23 cellular contexts compared by ENCODE assay signal in genomic region chr2:216860738-216861137, GRCh38. TPM values are rescaled to one million over a fixed set of nuclear protein-coding genes. Genes with fewer than 3 reads are reported as not detected.
"Had no signal": no experiment of that assay in that cellular context is flagged by ENCODE, and none has a peak within 500 bp of the region (broad histone marks: within the 10 kb centered on the region; RNA-seq: fewer than 3 reads in every experiment).

No MANE protein-coding gene starts in this region.

- H3K27me3 ChIP-seq: body of pancreas, colonic mucosa, esophagus muscularis mucosa, right atrium auricular region, tibial nerve, uterus had no signal

- H3K36me3 Mint-ChIP-seq: activated CD4-positive, alpha-beta memory T cell treated with anti-CD3 and anti-CD28 coated beads for 36 hours; activated CD8-positive, alpha-beta memory T cell treated with anti-CD3 and anti-CD28 coated beads, Interleukin-2, amount 10 ng/mL, durations not matched to agents 7 days and 5 days; activated naive CD4-positive, alpha-beta T cell treated with anti-CD3 and anti-CD28 coated beads, Interleukin-2, amount 10 ng/mL, durations not matched to agents 7 days and 5 days; natural killer cell had no signal

- H3K4me1 ChIP-seq: adrenal gland, body of pancreas, colonic mucosa had no signal

- DNase-seq: activated CD4-positive, alpha-beta memory T cell treated with anti-CD3 and anti-CD28 coated beads for 36 hours; activated CD4-positive, alpha-beta T cell treated with anti-CD3 and anti-CD28 coated beads for 36 hours; activated CD8-positive, alpha-beta memory T cell treated with anti-CD3 and anti-CD28 coated beads, Interleukin-2, amount 10 ng/mL, durations not matched to agents 7 days and 5 days; activated naive CD4-positive, alpha-beta T cell treated with anti-CD3 and anti-CD28 coated beads, Interleukin-2, amount 10 ng/mL, durations not matched to agents 7 days and 5 days; activated T-cell treated with anti-CD3 and anti-CD28 coated beads, Interleukin-2, amount 50 U/mL, for 1 hour; adrenal gland; body of pancreas; colonic mucosa; foreskin melanocyte; kidney glomerular epithelial cell; natural killer cell; nucleus accumbens; stimulated activated CD4-positive, alpha-beta T cell treated with anti-CD3 and anti-CD28 coated beads, Interleukin-4, amount 100 ng/mL, for 1 hour; stimulated activated naive CD4-positive, alpha-beta T cell; substantia nigra; uterus had no signal

- H3K4me3 Mint-ChIP-seq: activated CD4-positive, alpha-beta memory T cell treated with anti-CD3 and anti-CD28 coated beads for 36 hours; activated CD4-positive, alpha-beta T cell treated with anti-CD3 and anti-CD28 coated beads for 36 hours; activated CD8-positive, alpha-beta memory T cell treated with anti-CD3 and anti-CD28 coated beads, Interleukin-2, amount 10 ng/mL, durations not matched to agents 7 days and 5 days; activated naive CD4-positive, alpha-beta T cell treated with anti-CD3 and anti-CD28 coated beads, Interleukin-2, amount 10 ng/mL, durations not matched to agents 7 days and 5 days; natural killer cell had no signal

- H3K27ac ChIP-seq: adrenal gland, body of pancreas, colonic mucosa, esophagus muscularis mucosa, right atrium auricular region, tibial nerve, uterus had no signal

- ATAC-seq: activated CD4-positive, alpha-beta T cell treated with anti-CD3 and anti-CD28 coated beads for 36 hours; activated CD8-positive, alpha-beta memory T cell treated with anti-CD3 and anti-CD28 coated beads, Interleukin-2, amount 10 ng/mL, durations not matched to agents 7 days and 5 days; body of pancreas; natural killer cell had no signal

- H3K9me3 ChIP-seq: adrenal gland, body of pancreas, colonic mucosa, esophagus muscularis mucosa, right atrium auricular region, tibial nerve, uterus had no signal

- H3K36me3 ChIP-seq: adrenal gland, colonic mucosa, esophagus muscularis mucosa, right atrium auricular region, tibial nerve, uterus had no signal

- H3K27ac Mint-ChIP-seq: activated CD4-positive, alpha-beta memory T cell treated with anti-CD3 and anti-CD28 coated beads for 36 hours; activated CD4-positive, alpha-beta T cell treated with anti-CD3 and anti-CD28 coated beads for 36 hours; activated CD8-positive, alpha-beta memory T cell treated with anti-CD3 and anti-CD28 coated beads, Interleukin-2, amount 10 ng/mL, durations not matched to agents 7 days and 5 days; activated naive CD4-positive, alpha-beta T cell treated with anti-CD3 and anti-CD28 coated beads, Interleukin-2, amount 10 ng/mL, durations not matched to agents 7 days and 5 days; activated T-helper 2 cell treated with anti-CD3 and anti-CD28 coated beads, Interferon-gamma antibody, Interleukin-2, Interleukin-4, amounts not matched to agents 10 μg/mL and 5 μg/mL and 100 μg/mL, durations not matched to agents 14 hours and 24 hours and 36 hours; natural killer cell; progenitor cell of endocrine pancreas had no signal

- H3K9me3 Mint-ChIP-seq: activated CD4-positive, alpha-beta memory T cell treated with anti-CD3 and anti-CD28 coated beads for 36 hours; activated naive CD4-positive, alpha-beta T cell treated with anti-CD3 and anti-CD28 coated beads, Interleukin-2, amount 10 ng/mL, durations not matched to agents 7 days and 5 days; activated T-helper 2 cell treated with anti-CD3 and anti-CD28 coated beads, Interferon-gamma antibody, Interleukin-2, Interleukin-4, amounts not matched to agents 10 μg/mL and 5 μg/mL and 100 μg/mL, durations not matched to agents 14 hours and 24 hours and 36 hours; natural killer cell had no signal

- H3K4me3 ChIP-seq: adrenal gland, body of pancreas, colonic mucosa, esophagus muscularis mucosa, right atrium auricular region, tibial nerve, uterus had no signal

RNA-seq across cellular contexts. Expression of gene TNP1, which starts 0.9 kb away (rescaled TPM):
- total RNA-seq: activated CD4-positive, alpha-beta memory T cell treated with anti-CD3 and anti-CD28 coated beads for 36 hours; activated CD4-positive, alpha-beta T cell treated with anti-CD3 and anti-CD28 coated beads for 36 hours; activated CD8-positive, alpha-beta memory T cell treated with anti-CD3 and anti-CD28 coated beads, Interleukin-2, amount 10 ng/mL, durations not matched to agents 7 days and 5 days; activated T-helper 2 cell treated with anti-CD3 and anti-CD28 coated beads, Interferon-gamma antibody, Interleukin-2, Interleukin-4, amounts not matched to agents 10 μg/mL and 5 μg/mL and 100 μg/mL, durations not matched to agents 14 hours and 24 hours and 36 hours; adrenal gland; body of pancreas; colonic mucosa; esophagus muscularis mucosa; liver; natural killer cell; right atrium auricular region; skeletal muscle tissue; tibial nerve; uterus had no signal
